In the genomic region with DNA sequence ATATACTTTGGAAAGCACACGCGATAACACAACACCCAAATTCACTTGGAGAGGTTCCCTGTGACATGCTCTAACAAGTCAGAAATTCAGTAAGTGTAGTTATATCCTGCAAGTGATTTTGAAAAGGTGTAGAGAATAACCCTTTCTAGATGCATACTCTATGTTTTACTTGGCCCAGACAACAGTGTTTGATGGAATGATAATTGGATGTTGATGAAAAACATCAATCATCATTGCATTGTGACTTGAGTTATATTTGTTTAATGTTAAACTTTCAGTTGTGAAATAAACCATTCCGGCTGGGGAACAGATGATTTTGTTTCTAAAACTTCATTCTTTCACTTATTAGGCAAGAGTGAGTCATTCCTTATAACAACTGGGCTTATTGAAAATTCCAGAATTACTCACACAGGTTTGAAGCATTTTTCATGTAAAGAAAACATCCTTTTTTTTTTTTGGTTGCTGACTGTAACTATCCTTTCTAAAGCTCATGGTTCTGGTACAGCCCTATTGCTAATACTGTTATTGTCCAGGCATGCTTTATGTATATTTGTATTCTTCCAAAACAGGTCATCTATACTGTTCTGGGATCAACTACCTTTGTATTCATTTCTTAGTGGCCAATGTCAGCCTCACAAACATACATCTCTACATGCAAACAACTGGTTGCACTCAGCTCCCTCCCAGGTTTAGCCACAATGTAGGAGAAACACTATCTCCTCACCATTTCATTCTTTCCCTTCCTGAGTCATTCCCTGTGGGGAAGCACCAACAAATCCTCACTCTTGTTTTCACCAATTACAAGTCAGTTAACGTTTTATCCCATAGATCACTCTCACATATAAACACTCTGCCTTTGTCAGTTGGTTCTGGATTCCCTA, we compare ENCODE assay signal across 10 cellular contexts.
DNase-seq lines count a peak whose midpoint lies in the region; ATAC-seq, FAIRE-seq and TF ChIP-seq lines count a peak whose summit lies in the region.
"Had no signal": no experiment of that assay in that cellular context is flagged by ENCODE, and none has a peak within 500 bp of the region (broad histone marks: within the 10 kb centered on the region; RNA-seq: fewer than 3 reads in every experiment).

No MANE protein-coding gene starts in this region.

- H3K4me1 ChIP-seq in HUES48 (ENCODE audit: control insufficient read depth, insufficient read depth, low read length) (peaks cover 30% of the 10 kb centered on the region), keratinocyte (ENCODE audit: control insufficient read depth, extremely low read depth, insufficient read depth, low read length) (peaks cover 39% of the 10 kb centered on the region), thyroid gland (peaks cover 4 to 16% of the 10 kb centered on the region in 2 donors)

- no TSS peak for BruUV-seq in MCF 10A (replicated peaks; lab: Mats Ljungman, UMichigan)

- H2AFZ ChIP-seq in keratinocyte (ENCODE audit: control insufficient read depth, low read length) = peak overlapping the region; percentile 12

- 50 to 63% methylated on average over 4 of the region's 4 CpGs for WGBS in thyroid gland, 2 donors

- H3K9me3 ChIP-seq in HUES48 (ENCODE audit: control insufficient read depth, insufficient read depth, low read length) (no peaks in the 10 kb centered on the region), keratinocyte (ENCODE audit: control insufficient read depth, low read depth, low read length) (no peaks in the 10 kb centered on the region), thyroid gland (no peaks in the 10 kb centered on the region)

- peak; percentile 94 for DNase-seq in MCF 10A (ENCODE audit: unreplicated experiment)
- DNase-seq in keratinocyte (ENCODE audit: low read depth, low spot score) = peak; percentile 65
- no peak for DNase-seq in thyroid gland
- DNase-seq in NCI-H1092 treated with DMSO at 0.1 percent for 48 hours (lab: John Stamatoyannopoulos, UW) = no peak
- DNase-seq in NCI-H526 (lab: John Stamatoyannopoulos, UW) = no peak
- DNase-seq: activated gamma-delta T cell treated with Interleukin-2 at 50 U/mL for 16 hours had no signal

- H3K27ac ChIP-seq in HUES48 (ENCODE audit: low read depth, low read length) (peak overlapping the region; percentile 53), keratinocyte (ENCODE audit: control insufficient read depth, insufficient read depth, low read length) (peak overlapping the region; percentile 92), thyroid gland (peak overlapping the region; percentile 2 to 63 (median 7))
- H3K27ac ChIP-seq: KMS-11 had no signal

- TF ChIP-seq CTCF in MCF 10A (IDR thresholded peaks at IDR 0.05; ENCODE audit: unreplicated experiment) = no peak
- TF ChIP-seq CTCF in keratinocyte (optimal IDR thresholded peaks at IDR 0.05 in 1 of 3, IDR thresholded peaks at IDR 0.05 in 1 of 3, conservative IDR thresholded peaks at IDR 0.05 in 1 of 3; ENCODE audit: extremely low read depth in 1 of 3, insufficient read depth in 2 of 3, low read length in 3 of 3) = no peak
- no peak for TF ChIP-seq CTCF in thyroid gland (IDR thresholded peaks at IDR 0.05)

- dilution Hi-C loops in keratinocyte (cut with MboI; ENCODE audit: extremely low pct_ligation_motif_present, low sequenced_read_pairs) = no loop called here

- no peaks in the 10 kb centered on the region for H3K27me3 Mint-ChIP-seq in MCF 10A (ENCODE audit: insufficient read depth, unreplicated experiment)

- H4K20me1 ChIP-seq in keratinocyte (ENCODE audit: control insufficient read depth, extremely low read depth, insufficient read depth, low read length) = no peaks in the 10 kb centered on the region

- H3K36me3 Mint-ChIP-seq in MCF 10A (ENCODE audit: insufficient read depth, unreplicated experiment) = no peaks in the 10 kb centered on the region

- H3K36me3 ChIP-seq in HUES48 (ENCODE audit: control insufficient read depth, insufficient read depth, low read length) = no peaks in the 10 kb centered on the region
- H3K36me3 ChIP-seq in keratinocyte (ENCODE audit: control insufficient read depth in 2 of 2, extremely low read depth in 1 of 2, insufficient read depth in 2 of 2, low read length in 2 of 2) = no peaks in the 10 kb centered on the region
- no peaks in the 10 kb centered on the region for H3K36me3 ChIP-seq in thyroid gland

- H3K4me3 ChIP-seq in HUES48 (ENCODE audit: low read depth, low read length) (no peak overlapping the region), keratinocyte (ENCODE audit: control insufficient read depth in 2 of 3, extremely low read depth in 1 of 3, insufficient read depth in 2 of 3, low read depth in 1 of 3, low read length in 3 of 3) (peak overlapping the region in 2 of 3 experiments; percentile 41 to 59), thyroid gland (replicated peaks in 1 of 3) (no peak overlapping the region)

- FAIRE-seq in keratinocyte (lab: Jason Lieb, UNC) = peak; percentile 88

- intact Hi-C loops in MCF 10A (cut with micrococcal nuclease) = loop anchor here (1.0 kb wide), 2 partner anchors 38 to 122 kb away; no protein-coding TSS in a partner anchor
- intact Hi-C loops in thyroid gland (cut with DNase I) = no loop called here

- ATAC-seq in HG02870 (IDR thresholded peaks at IDR 0.05; ENCODE audit: unreplicated experiment) (no peak), HG03520 (IDR thresholded peaks at IDR 0.05; ENCODE audit: unreplicated experiment) (no peak)

- H3K4me3 Mint-ChIP-seq in MCF 10A (ENCODE audit: unreplicated experiment) = peak overlapping the region; percentile 62

- H3K9ac ChIP-seq in HUES48 (ENCODE audit: low read depth, low read length) (no peak overlapping the region), keratinocyte (ENCODE audit: control insufficient read depth, extremely low read depth, insufficient read depth, low read length) (peak overlapping the region; percentile 67)
- H3K9ac ChIP-seq: KMS-11 had no signal

- H3K27ac Mint-ChIP-seq in MCF 10A (ENCODE audit: low read depth, unreplicated experiment) = peak overlapping the region; percentile 64

- TF ChIP-seq POLR2A in thyroid gland (IDR thresholded peaks at IDR 0.05) = no peak

- H3K9me1 ChIP-seq in keratinocyte (ENCODE audit: control insufficient read depth, extremely low read depth, insufficient read depth, low read length) = no peaks in the 10 kb centered on the region

- H3K27me3 ChIP-seq in HUES48 (ENCODE audit: control insufficient read depth, insufficient read depth, low read length) (no peaks in the 10 kb centered on the region), keratinocyte (ENCODE audit: control insufficient read depth, extremely low read depth, insufficient read depth, low read length) (no peaks in the 10 kb centered on the region), thyroid gland (no peaks in the 10 kb centered on the region)

- CTCF ChIA-PET in MCF 10A (lab: Yijun Ruan, JAX) = interaction anchor here (0.6 to 1.6 kb wide), 8 partner anchors 13 to 165 kb away, joined by 3 to 5 read pairs (median 4); no protein-coding TSS in a partner anchor

- POLR2A ChIA-PET in MCF 10A (lab: Yijun Ruan, JAX) = interaction anchor here (0.5 to 17.4 kb wide), 23 partner anchors 11 to 616 kb away, joined by 3 to 655 read pairs (median 6); partner anchors contain the start of gene LRIG3

- peaks cover 45% of the 10 kb centered on the region for H3K4me1 Mint-ChIP-seq in MCF 10A (ENCODE audit: insufficient read depth, unreplicated experiment)

- H3K9me3 Mint-ChIP-seq in MCF 10A (ENCODE audit: unreplicated experiment) = peaks cover 7% of the 10 kb centered on the region

- H3K4me2 ChIP-seq in keratinocyte (ENCODE audit: control insufficient read depth, extremely low read depth, insufficient read depth, low read depth, low read length) = peak overlapping the region; percentile 86
- H3K4me2 ChIP-seq: KMS-11 had no signal

- no peaks in the 10 kb centered on the region for H3K79me2 ChIP-seq in keratinocyte (ENCODE audit: control insufficient read depth, insufficient read depth, low read length)

Comparison
In these comparisons a context has a peak if more than half of its experiments do, and no peak if none do; other contexts are left out.
1. H3K27ac ChIP-seq: peak in every context shown above with its lines; median percentile 92 in keratinocyte; 53 in HUES48; 7 in thyroid gland.
2. H3K4me3 ChIP-seq: peak in keratinocyte (2 of 3); none in HUES48 (single experiment) and thyroid gland (0 of 3).
3. DNase-seq: peak in MCF 10A (single experiment) and keratinocyte (single experiment); none in thyroid gland (0 of 2), NCI-H1092 treated with DMSO at 0.1 percent for 48 hours (single experiment) and NCI-H526 (0 of 2).